In genomic region chr3:186303985-186304384, GRCh38 we compare ENCODE assay signal across 22 cellular contexts. TPM values are rescaled to one million over a fixed set of nuclear protein-coding genes. Genes with fewer than 3 reads are reported as not detected.
"Had no signal": no experiment of that assay in that cellular context is flagged by ENCODE, and none has a peak within 500 bp of the region (broad histone marks: within the 10 kb centered on the region; RNA-seq: fewer than 3 reads in every experiment).

No MANE protein-coding gene starts in this region.

- H3K4me1 ChIP-seq: foreskin keratinocyte, left ventricle myocardium inferior, right atrium auricular region, tibial nerve, vagina had no signal

- ATAC-seq: activated CD8-positive, alpha-beta T cell treated with anti-CD3 and anti-CD28 coated beads, Interleukin-2, amount 10 ng/mL, durations not matched to agents 7 days and 5 days; foreskin keratinocyte; mucosa of descending colon; naive thymus-derived CD4-positive, alpha-beta T cell; stimulated activated naive B cell treated with anti-CD40 and anti-IgM and Interleukin-4, amounts not matched to agents 10 μg/mL and 1 μg/mL and 100 μg/mL, for 72 hours; T-helper 17 cell had no signal

- H3K27ac ChIP-seq: foreskin keratinocyte, left ventricle myocardium inferior, right atrium auricular region, skin epidermis, tibial nerve, vagina had no signal

- H3K4me3 ChIP-seq: left ventricle myocardium inferior, mucosa of descending colon, right atrium auricular region, skin epidermis, tibial nerve, vagina had no signal

- H3K27me3 Mint-ChIP-seq: activated B cell treated with CpG ODN at 0.5 μM for 24 hours, T-helper 17 cell had no signal

- H3K27me3 ChIP-seq: right atrium auricular region, tibial nerve, vagina had no signal

- H3K9me3 ChIP-seq: left ventricle myocardium inferior, mucosa of descending colon, right atrium auricular region, tibial nerve, vagina had no signal

- H3K27ac Mint-ChIP-seq: activated B cell treated with CpG ODN at 0.5 μM for 24 hours; activated CD4-positive, alpha-beta T cell treated with anti-CD3 and anti-CD28 coated beads, Interleukin-2, amount 10 ng/mL, durations not matched to agents 24 days and 14 days; activated CD8-positive, alpha-beta T cell treated with anti-CD3 and anti-CD28 coated beads, Interleukin-2, amount 10 ng/mL, durations not matched to agents 7 days and 5 days; activated naive CD8-positive, alpha-beta T cell treated with anti-CD3 and anti-CD28 coated beads for 36 hours; naive thymus-derived CD4-positive, alpha-beta T cell; stimulated activated naive B cell treated with anti-CD40 and anti-IgM and Interleukin-4, amounts not matched to agents 10 μg/mL and 1 μg/mL and 100 μg/mL, for 72 hours; T-helper 17 cell had no signal

- H3K9me3 Mint-ChIP-seq: activated B cell treated with CpG ODN at 0.5 μM for 24 hours; activated CD4-positive, alpha-beta T cell treated with anti-CD3 and anti-CD28 coated beads, Interleukin-2, amount 10 ng/mL, durations not matched to agents 24 days and 14 days; activated naive CD8-positive, alpha-beta T cell treated with anti-CD3 and anti-CD28 coated beads for 36 hours; stimulated activated naive B cell treated with anti-CD40 and anti-IgM and Interleukin-4, amounts not matched to agents 10 μg/mL and 1 μg/mL and 100 μg/mL, for 72 hours had no signal

- DNase-seq: activated B cell treated with CpG ODN at 0.5 μM for 24 hours; activated CD4-positive, alpha-beta T cell treated with anti-CD3 and anti-CD28 coated beads, Interleukin-2, amount 10 ng/mL, durations not matched to agents 24 days and 14 days; activated CD8-positive, alpha-beta memory T cell treated with anti-CD3 and anti-CD28 coated beads, Interleukin-2, amount 50 U/mL, for 4 hours; activated CD8-positive, alpha-beta T cell treated with anti-CD3 and anti-CD28 coated beads, Interleukin-2, amount 10 ng/mL, durations not matched to agents 7 days and 5 days; activated gamma-delta T cell treated with Interleukin-2 at 50 U/mL for 16 hours; activated naive CD8-positive, alpha-beta T cell treated with anti-CD3 and anti-CD28 coated beads for 36 hours; amygdala; cortex of kidney; effector memory CD4-positive, alpha-beta T cell; foreskin keratinocyte; left ventricle myocardium inferior; mucosa of descending colon; naive thymus-derived CD4-positive, alpha-beta T cell; posterior cingulate gyrus; stimulated activated CD4-positive, alpha-beta T cell treated with anti-CD3 and anti-CD28 coated beads, Interleukin-15, amount 100 ng/mL, for 24 hours; stimulated activated CD4-positive, alpha-beta T cell treated with anti-CD3 and anti-CD28 coated beads, Interleukin-4, amount 100 ng/mL, for 1 hour; stimulated activated naive B cell treated with anti-CD40 and anti-IgM and Interleukin-4, amounts not matched to agents 10 μg/mL and 1 μg/mL and 100 μg/mL, for 72 hours; T-helper 17 cell had no signal

- H3K36me3 Mint-ChIP-seq: activated naive CD8-positive, alpha-beta T cell treated with anti-CD3 and anti-CD28 coated beads for 36 hours; stimulated activated naive B cell treated with anti-CD40 and anti-IgM and Interleukin-4, amounts not matched to agents 10 μg/mL and 1 μg/mL and 100 μg/mL, for 72 hours had no signal

- H3K4me3 Mint-ChIP-seq: activated B cell treated with CpG ODN at 0.5 μM for 24 hours; activated CD4-positive, alpha-beta T cell treated with anti-CD3 and anti-CD28 coated beads, Interleukin-2, amount 10 ng/mL, durations not matched to agents 24 days and 14 days; activated CD8-positive, alpha-beta T cell treated with anti-CD3 and anti-CD28 coated beads, Interleukin-2, amount 10 ng/mL, durations not matched to agents 7 days and 5 days; activated naive CD8-positive, alpha-beta T cell treated with anti-CD3 and anti-CD28 coated beads for 36 hours; naive thymus-derived CD4-positive, alpha-beta T cell; stimulated activated naive B cell treated with anti-CD40 and anti-IgM and Interleukin-4, amounts not matched to agents 10 μg/mL and 1 μg/mL and 100 μg/mL, for 72 hours; T-helper 17 cell had no signal

- H3K36me3 ChIP-seq: tibial nerve, vagina had no signal

- H3K4me1 Mint-ChIP-seq: activated B cell treated with CpG ODN at 0.5 μM for 24 hours; activated CD4-positive, alpha-beta T cell treated with anti-CD3 and anti-CD28 coated beads, Interleukin-2, amount 10 ng/mL, durations not matched to agents 24 days and 14 days; activated naive CD8-positive, alpha-beta T cell treated with anti-CD3 and anti-CD28 coated beads for 36 hours; naive thymus-derived CD4-positive, alpha-beta T cell; stimulated activated naive B cell treated with anti-CD40 and anti-IgM and Interleukin-4, amounts not matched to agents 10 μg/mL and 1 μg/mL and 100 μg/mL, for 72 hours; T-helper 17 cell had no signal

RNA-seq across cellular contexts. Expression of gene DGKG, which starts 58.0 kb away (rescaled TPM):
- polyA plus RNA-seq: foreskin keratinocyte; naive thymus-derived CD4-positive, alpha-beta T cell had no signal
